ENCODE assay signal across 9 cellular contexts in the genomic region with DNA sequence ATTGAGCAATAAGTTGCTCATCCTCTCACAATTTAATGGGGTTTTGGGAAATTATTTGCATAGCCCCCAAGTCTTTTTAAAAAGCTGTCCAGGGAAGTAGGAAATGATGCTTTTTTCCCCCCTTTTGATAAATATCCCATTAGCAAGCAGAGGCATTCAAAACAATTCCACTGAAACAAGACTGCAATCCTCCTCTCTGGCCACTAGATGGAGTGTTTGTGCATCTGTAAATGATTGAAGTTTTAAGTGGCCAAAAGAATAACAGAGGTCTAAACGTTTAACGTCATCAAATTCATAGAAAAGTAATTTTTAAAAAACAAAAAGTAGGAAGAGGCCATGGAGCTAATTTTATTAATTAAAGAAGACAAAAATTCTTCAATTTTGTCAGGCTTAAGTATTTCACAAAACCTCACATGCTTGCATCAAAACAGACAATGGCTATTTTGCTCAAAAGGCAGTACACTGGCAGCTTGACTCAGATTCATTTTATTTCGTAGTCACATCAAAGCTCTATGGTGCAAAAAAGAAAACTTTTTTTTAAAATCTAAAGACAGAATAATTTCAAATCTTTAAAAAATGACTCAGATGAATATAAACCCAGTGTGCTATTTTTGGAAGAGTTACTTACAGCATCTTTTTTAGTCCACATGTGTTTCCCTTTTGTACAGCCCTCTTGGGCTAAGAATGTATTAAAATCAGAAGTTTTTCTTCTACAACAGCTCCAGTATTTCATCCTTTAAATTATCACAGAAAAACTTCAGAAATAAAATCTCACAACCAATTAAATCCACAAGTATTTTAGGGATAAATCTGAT. TPM values are rescaled to one million over a fixed set of nuclear protein-coding genes. Genes with fewer than 3 reads are reported as not detected.
A peak's percentile ranks its signal among the peaks of the same experiment; 100 is the strongest.
DNase-seq lines count a peak whose midpoint lies in the region; ATAC-seq and TF ChIP-seq lines count a peak whose summit lies in the region.
"Had no signal": no experiment of that assay in that cellular context is flagged by ENCODE, and none has a peak within 500 bp of the region (broad histone marks: within the 10 kb centered on the region; RNA-seq: fewer than 3 reads in every experiment).

No MANE protein-coding gene starts in this region.

- no peaks in the 10 kb centered on the region for H3K9me2 ChIP-seq in GM23338 (ENCODE audit: insufficient read depth)

- H3K27me3 Mint-ChIP-seq in GM23338 (ENCODE audit: insufficient read depth, low read depth, poor library complexity): no peaks in the 10 kb centered on the region
- H3K27me3 Mint-ChIP-seq: IgD-negative memory B cell had no signal

- no peak for ATAC-seq in GM23338

- H3K36me3 ChIP-seq in A673 (ENCODE audit: insufficient read depth, low read length, poor library complexity, severe bottlenecking) (peaks cover 84% of the 10 kb centered on the region), GM23338 (ENCODE audit: insufficient read depth) (peaks cover 42% of the 10 kb centered on the region)

- H4K20me1 ChIP-seq in GM23338 (replicated peaks; ENCODE audit: insufficient read depth): peaks cover 17% of the 10 kb centered on the region; the same call in 1 of the 2 replicates

- intact Hi-C loops in A673 (cut with micrococcal nuclease; ENCODE audit: unreplicated experiment): no loop called here

- H3K9me3 ChIP-seq in A673 (ENCODE audit: low read depth, low read length, poor library complexity, severe bottlenecking): no peaks in the 10 kb centered on the region

- H3K9me3 Mint-ChIP-seq in GM23338: no peaks in the 10 kb centered on the region
- H3K9me3 Mint-ChIP-seq: IgD-negative memory B cell had no signal

- CTCF ChIA-PET in A673 (lab: Charles Lee): no interaction called here

- H3K4me3 ChIP-seq in A673 (ENCODE audit: low read depth, low read length, poor library complexity, severe bottlenecking) (no peak overlapping the region), GM23338 (no peak overlapping the region), epithelial cell of proximal tubule (ENCODE audit: low read depth, low read length) (no peak overlapping the region)

- no peak overlapping the region for H3K4me2 ChIP-seq in GM23338

- H3K4me1 Mint-ChIP-seq in GM23338: peaks cover 2% of the 10 kb centered on the region; the same call in 2 of the 3 replicates

- peaks cover 9% of the 10 kb centered on the region for H3K4me1 ChIP-seq in A673 (ENCODE audit: insufficient read depth, low read length, poor library complexity, severe bottlenecking)
- no peaks in the 10 kb centered on the region for H3K4me1 ChIP-seq in GM23338 (ENCODE audit: insufficient read depth)

- H3K27ac Mint-ChIP-seq in GM23338: no peak overlapping the region

- H3K27me3 ChIP-seq in A673 (replicated peaks; ENCODE audit: insufficient read depth, low read depth, low read length, poor library complexity): no peaks in the 10 kb centered on the region
- H3K27me3 ChIP-seq in GM23338 (ENCODE audit: insufficient read depth): no peaks in the 10 kb centered on the region

- peaks cover 72% of the 10 kb centered on the region; the same call in 2 of the 3 replicates for H3K36me3 Mint-ChIP-seq in GM23338 (ENCODE audit: low read depth)

- 0 out of 2 replicates have a peak, but pooled peaks cover 9% of the 10 kb centered on the region for H3K79me2 ChIP-seq in GM23338 (replicated peaks; ENCODE audit: insufficient read depth)

- no peak overlapping the region for H3K4me3 Mint-ChIP-seq in GM23338
- H3K4me3 Mint-ChIP-seq: IgD-negative memory B cell had no signal

- POLR2A ChIA-PET in A673 (lab: Charles Lee; ENCODE audit: low non-redundant PET): no interaction called here

- no TSS peak for BruUV-seq in A673 (replicated peaks; lab: Mats Ljungman, UMichigan)

- H3K27ac ChIP-seq in A673 (ENCODE audit: low read depth, low read length, poor library complexity, severe bottlenecking): peak overlapping the region; percentile 18
- H3K27ac ChIP-seq in GM23338 (ENCODE audit: low read depth): 0 out of 2 replicates have a peak overlapping the region, but pooled peaks have one; percentile 3

- no peak overlapping the region for H2AFZ ChIP-seq in GM23338

- DNase-seq in A673 (ENCODE audit: low spot score) (peak; percentile 81), ELR (ENCODE audit: low read depth) (peak; percentile 65), GM23338 (ENCODE audit: low spot score) (peak; percentile 70), LoVo (ENCODE audit: low spot score) (peak; percentile 60), SK-N-DZ (ENCODE audit: low spot score) (peak; percentile 69), epithelial cell of proximal tubule (ENCODE audit: low read depth) (no peak), non-pigmented ciliary epithelial cell (ENCODE audit: low read depth) (peak; percentile 23), OCI-M2 (lab: John Stamatoyannopoulos, UW; ENCODE audit: unreplicated experiment) (no peak)

- no peaks in the 10 kb centered on the region; the same call in 1 of the 2 replicates for H3F3A ChIP-seq in GM23338 (replicated peaks; ENCODE audit: low read depth)

- TF ChIP-seq CTCF in A673 (conservative IDR thresholded peaks at IDR 0.05; ENCODE audit: low read depth, low read length): peak; percentile 96
- TF ChIP-seq CTCF in GM23338 (conservative IDR thresholded peaks at IDR 0.05; ENCODE audit: low read depth in 2 of 2): peak; percentile 80 to 95
- TF ChIP-seq CTCF in epithelial cell of proximal tubule (conservative IDR thresholded peaks at IDR 0.05; ENCODE audit: low read depth, low read length): peak; percentile 88

TF ChIP-seq in GM23338, 12 proteins besides CTCF, POLR2A, EP300 and RAD21:
- no peak for TF ChIP-seq EZH2phosphoT487 (IDR thresholded peaks at IDR 0.05; ENCODE audit: unreplicated experiment)
- TF ChIP-seq ZNF114 (CRISPR knock-in tag; IDR thresholded peaks at IDR 0.05): no peak
- no peak for TF ChIP-seq ZNF331 (CRISPR knock-in tag; IDR thresholded peaks at IDR 0.05; ENCODE audit: low read depth)
TF ChIP-seq in GM23338: peak in this region for 0.

RNA-seq across cellular contexts. Expression of a gene that starts 17.8 kb away (rescaled TPM):
- total RNA-seq in A673 (2021) (186 and 244 TPM in 2 replicates), epithelial cell of proximal tubule (43.0 and 70.5 TPM in 2 replicates)
- total RNA-seq in GM23338 (2014; rRNA removed; shearing (Covaris generic)): 109 and 133 TPM in 2 replicates
- polyA plus RNA-seq in GM23338 (2016; fragmentation: Nextera tagmentation; extraction: Ambion mirVana): 187 and 192 TPM in 2 replicates
- polyA plus RNA-seq in SK-N-DZ (2014; cell fraction: cytosol; rRNA removed): 62.6 and 94.4 TPM in 2 replicates
- 126 and 166 TPM in 2 replicates for polyA plus RNA-seq in SK-N-DZ (2014; cell fraction: nucleus; rRNA removed)

Comparison
In these comparisons a context has a peak if more than half of its experiments do, and no peak if none do; other contexts are left out.
1. DNase-seq: peak in A673 (single experiment), ELR (single experiment), GM23338 (single experiment), LoVo (single experiment), SK-N-DZ (single experiment) and non-pigmented ciliary epithelial cell (single experiment); none in epithelial cell of proximal tubule (single experiment) and OCI-M2 (single experiment).
2. Peak in every context shown above with its lines, with median percentiles within 50 percentile points of each other: CTCF ChIP-seq.